Comparison of ENCODE assay signal across 19 cellular contexts in the genomic region with DNA sequence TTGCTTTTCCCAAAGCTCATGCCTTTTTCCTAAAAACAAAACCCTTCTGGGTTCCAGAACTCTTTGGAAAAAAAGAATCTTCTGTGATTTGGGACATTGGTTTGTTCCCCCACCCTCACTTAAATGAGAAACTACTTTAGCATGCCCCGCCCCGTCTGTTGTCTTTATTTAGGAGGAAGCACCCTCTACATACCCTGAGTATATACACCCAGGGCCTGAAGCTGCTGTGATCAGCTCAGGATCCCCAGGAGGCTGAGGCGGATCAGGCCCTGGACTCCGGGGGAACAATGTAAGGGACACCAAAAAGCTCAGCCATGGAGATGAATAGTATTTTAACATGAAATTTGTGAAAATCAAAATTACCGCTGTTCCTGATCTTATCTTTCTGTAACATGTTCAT. TPM values are rescaled to one million over a fixed set of nuclear protein-coding genes. Genes with fewer than 3 reads are reported as not detected.
"Had no signal": no experiment of that assay in that cellular context is flagged by ENCODE, and none has a peak within 500 bp of the region (broad histone marks: within the 10 kb centered on the region; RNA-seq: fewer than 3 reads in every experiment).

No MANE protein-coding gene starts in this region.

- H3K27me3 Mint-ChIP-seq: activated CD4-positive, alpha-beta T cell treated with anti-CD3 and anti-CD28 coated beads, Interleukin-2, amount 10 ng/mL, durations not matched to agents 7 days and 5 days; activated naive CD8-positive, alpha-beta T cell treated with anti-CD3 and anti-CD28 coated beads for 36 hours had no signal

- H3K36me3 Mint-ChIP-seq: activated naive CD8-positive, alpha-beta T cell treated with anti-CD3 and anti-CD28 coated beads for 36 hours had no signal

- H3K36me3 ChIP-seq: spleen, uterus had no signal

- H3K9me3 Mint-ChIP-seq: activated CD4-positive, alpha-beta T cell treated with anti-CD3 and anti-CD28 coated beads, Interleukin-2, amount 10 ng/mL, durations not matched to agents 7 days and 5 days; activated naive CD8-positive, alpha-beta T cell treated with anti-CD3 and anti-CD28 coated beads for 36 hours; activated T-cell treated with anti-CD3 and anti-CD28 coated beads, Interleukin-2, amount 50 U/mL, for 72 hours; nephron had no signal

- H3K27ac ChIP-seq: spleen, uterus had no signal

- H3K4me1 ChIP-seq: uterus had no signal

- H3K27ac Mint-ChIP-seq: activated CD4-positive, alpha-beta T cell treated with anti-CD3 and anti-CD28 coated beads, Interleukin-2, amount 10 ng/mL, durations not matched to agents 7 days and 5 days; activated naive CD8-positive, alpha-beta T cell treated with anti-CD3 and anti-CD28 coated beads for 36 hours; activated T-cell treated with anti-CD3 and anti-CD28 coated beads, Interleukin-2, amount 50 U/mL, for 72 hours had no signal

- H3K27me3 ChIP-seq: body of pancreas, spleen, uterus had no signal

- ATAC-seq: activated T-cell treated with anti-CD3 and anti-CD28 coated beads, Interleukin-2, amount 50 U/mL, for 72 hours; body of pancreas; esophagus mucosa; left ventricle myocardium superior; sciatic nerve had no signal

- H3K9me3 ChIP-seq: body of pancreas, spleen, uterus had no signal

- DNase-seq: activated CD4-positive, alpha-beta T cell treated with anti-CD3 and anti-CD28 coated beads, Interleukin-2, amount 10 ng/mL, durations not matched to agents 7 days and 5 days; activated CD8-positive, alpha-beta memory T cell treated with anti-CD3 and anti-CD28 coated beads, Interleukin-2, amount 50 U/mL, for 48 hours; activated gamma-delta T cell; activated naive CD8-positive, alpha-beta T cell treated with anti-CD3 and anti-CD28 coated beads for 36 hours; activated T-cell treated with anti-CD3 and anti-CD28 coated beads, Interleukin-2, amount 50 U/mL, for 72 hours; amygdala; body of pancreas; caudate nucleus; glutamatergic neuron; kidney glomerular epithelial cell; left ventricle myocardium superior; mesendoderm; nucleus accumbens; spleen; uterus had no signal

- H3K4me3 ChIP-seq: body of pancreas, spleen, uterus had no signal

- H3K4me3 Mint-ChIP-seq: activated CD4-positive, alpha-beta T cell treated with anti-CD3 and anti-CD28 coated beads, Interleukin-2, amount 10 ng/mL, durations not matched to agents 7 days and 5 days; activated naive CD8-positive, alpha-beta T cell treated with anti-CD3 and anti-CD28 coated beads for 36 hours; activated T-cell treated with anti-CD3 and anti-CD28 coated beads, Interleukin-2, amount 50 U/mL, for 72 hours; nephron had no signal

RNA-seq across cellular contexts. Expression of a gene that starts 1.4 kb away (rescaled TPM):
- total RNA-seq: activated T-cell treated with anti-CD3 and anti-CD28 coated beads, Interleukin-2, amount 50 U/mL, for 72 hours; left ventricle myocardium superior; T-helper 2 cell treated with Interferon-gamma antibody and Interleukin-4, amounts not matched to agents 100 ng/mL and 5 ng/mL, for 36 hours had no signal
